17 cellular contexts compared by ENCODE assay signal in the genomic region with DNA sequence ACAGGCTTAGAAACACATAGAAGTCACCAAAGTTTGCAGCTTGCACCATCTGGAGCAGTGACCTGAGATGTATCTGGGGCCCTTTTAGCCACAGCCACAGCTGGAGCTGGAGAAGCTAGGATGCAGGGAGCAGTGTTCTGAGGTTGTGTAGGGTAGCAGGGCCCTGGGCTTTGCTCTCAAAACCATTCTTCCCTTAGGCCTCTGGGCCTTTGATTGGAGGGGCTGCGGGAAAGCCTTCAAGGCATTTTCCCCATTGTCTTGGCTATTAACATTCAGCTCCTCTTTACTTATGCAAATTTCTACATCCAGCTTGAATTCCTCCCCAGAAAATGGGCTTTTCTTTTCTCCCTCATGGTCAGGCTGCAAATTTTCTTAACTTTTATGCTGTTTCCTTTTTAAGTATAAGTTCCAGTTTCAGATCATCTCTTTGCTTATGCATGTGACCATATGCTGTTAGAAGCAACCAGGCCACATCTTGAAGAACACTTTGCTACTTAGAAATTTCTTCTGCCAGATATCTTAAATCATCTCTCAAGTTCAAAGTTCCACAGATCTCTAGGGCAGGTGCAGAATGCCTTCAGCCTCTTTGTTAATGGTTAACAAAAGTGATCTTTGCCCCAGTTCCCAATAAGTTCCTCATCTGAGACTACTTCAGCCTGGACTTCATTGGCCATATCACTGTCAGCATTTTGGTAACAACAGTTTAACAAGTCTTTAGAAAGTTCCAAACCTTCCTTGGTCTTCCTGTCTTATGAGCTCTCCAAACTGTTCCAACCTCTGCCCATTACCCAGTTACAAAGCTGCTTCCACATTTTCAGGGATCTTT.
"Had no signal": no experiment of that assay in that cellular context is flagged by ENCODE, and none has a peak within 500 bp of the region (broad histone marks: within the 10 kb centered on the region; RNA-seq: fewer than 3 reads in every experiment).

No MANE protein-coding gene starts in this region.

- H3K4me1 Mint-ChIP-seq: activated naive CD8-positive, alpha-beta T cell treated with anti-CD3 and anti-CD28 coated beads, Interleukin-2, amount 10 ng/mL, durations not matched to agents 7 days and 5 days; central memory CD8-positive, alpha-beta T cell; nephron had no signal

- H3K27ac ChIP-seq: brain microvascular endothelial cell, right atrium auricular region, suprapubic skin, upper lobe of left lung had no signal

- H3K36me3 ChIP-seq: brain microvascular endothelial cell, right atrium auricular region, suprapubic skin, upper lobe of left lung had no signal

- H3K27ac Mint-ChIP-seq: activated naive CD8-positive, alpha-beta T cell treated with anti-CD3 and anti-CD28 coated beads, Interleukin-2, amount 10 ng/mL, durations not matched to agents 7 days and 5 days; nephron; stimulated activated naive CD8-positive, alpha-beta T cell treated with anti-CD3 and anti-CD28 coated beads, Interleukin-15, Interleukin-2, amounts not matched to agents 100 ng/mL and 50 ng/mL, for 24 hours had no signal

- H3K4me3 Mint-ChIP-seq: activated naive CD8-positive, alpha-beta T cell treated with anti-CD3 and anti-CD28 coated beads, Interleukin-2, amount 10 ng/mL, durations not matched to agents 7 days and 5 days; central memory CD8-positive, alpha-beta T cell; nephron; stimulated activated naive CD8-positive, alpha-beta T cell treated with anti-CD3 and anti-CD28 coated beads, Interleukin-15, Interleukin-2, amounts not matched to agents 100 ng/mL and 50 ng/mL, for 24 hours had no signal

- H3K4me1 ChIP-seq: right atrium auricular region, suprapubic skin, upper lobe of left lung had no signal

- H3K9me3 ChIP-seq: suprapubic skin had no signal

- H3K27me3 ChIP-seq: brain microvascular endothelial cell, right atrium auricular region, suprapubic skin, upper lobe of left lung had no signal

- H3K4me3 ChIP-seq: right atrium auricular region, suprapubic skin, upper lobe of left lung had no signal

- H3K27me3 Mint-ChIP-seq: activated naive CD8-positive, alpha-beta T cell treated with anti-CD3 and anti-CD28 coated beads, Interleukin-2, amount 10 ng/mL, durations not matched to agents 7 days and 5 days; central memory CD8-positive, alpha-beta T cell; stimulated activated naive CD8-positive, alpha-beta T cell treated with anti-CD3 and anti-CD28 coated beads, Interleukin-15, Interleukin-2, amounts not matched to agents 100 ng/mL and 50 ng/mL, for 24 hours had no signal

- DNase-seq: activated CD4-positive, alpha-beta T cell treated with anti-CD3 and anti-CD28 coated beads, Interleukin-2, amount 50 U/mL, for 1 hour; activated CD8-positive, alpha-beta memory T cell treated with anti-CD3 and anti-CD28 coated beads for 24 hours; activated naive CD8-positive, alpha-beta T cell treated with anti-CD3 and anti-CD28 coated beads, Interleukin-2, amount 10 ng/mL, durations not matched to agents 7 days and 5 days; anterior cingulate cortex; brain microvascular endothelial cell; cortex of kidney; effector CD8-positive, alpha-beta T cell; foreskin melanocyte; islet precursor cell; left ventricle myocardium superior; occipital lobe; upper lobe of left lung had no signal
